ENCODE assay signal across 9 cellular contexts in the genomic region with DNA sequence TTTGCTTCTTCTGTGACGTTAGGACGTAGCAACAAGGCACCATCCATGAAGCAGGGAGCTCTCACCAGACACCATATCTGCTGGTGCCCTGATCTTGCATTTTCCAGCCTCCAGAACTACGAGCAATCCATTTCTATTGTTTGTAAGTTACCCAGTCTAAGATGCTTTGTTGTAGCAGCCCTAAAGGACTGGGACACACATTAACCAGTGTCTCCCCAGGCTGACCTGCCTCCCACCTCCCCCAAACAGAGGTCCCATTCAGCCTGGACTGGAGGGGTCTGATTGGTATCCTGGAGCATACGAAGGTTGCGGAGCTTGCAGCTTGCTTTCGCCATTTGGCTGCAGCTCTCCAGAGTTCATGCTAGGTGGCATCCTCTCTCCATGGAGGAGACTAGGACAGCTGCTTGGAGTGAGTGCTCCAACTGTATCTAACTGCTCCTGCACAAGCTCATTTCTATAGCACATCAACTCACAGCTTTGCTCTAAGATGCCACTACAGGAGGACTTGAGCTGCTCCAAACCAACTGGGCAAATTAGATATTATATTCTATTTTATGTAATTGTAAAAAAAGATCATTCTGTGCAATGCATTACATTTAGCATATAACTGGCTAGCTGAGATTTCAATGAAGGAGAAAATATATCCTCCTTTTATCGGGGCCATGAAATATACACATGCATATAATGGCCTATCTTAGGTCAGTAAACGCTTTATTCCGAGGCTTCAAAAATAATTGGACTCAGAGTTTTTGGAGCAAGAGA. TPM values are rescaled to one million over a fixed set of nuclear protein-coding genes. Genes with fewer than 3 reads are reported as not detected.
DNase-seq lines count a peak whose midpoint lies in the region; ATAC-seq and TF ChIP-seq lines count a peak whose summit lies in the region.
"Had no signal": no experiment of that assay in that cellular context is flagged by ENCODE, and none has a peak within 500 bp of the region (broad histone marks: within the 10 kb centered on the region; RNA-seq: fewer than 3 reads in every experiment).

No MANE protein-coding gene starts in this region.

- H3K27me3 ChIP-seq in foreskin keratinocyte, result no peaks in the 10 kb centered on the region

- H3K4me1 Mint-ChIP-seq in activated T-helper 1 cell treated with anti-CD3 and anti-CD28 coated beads, Interleukin-12 subunit alpha, Interleukin-12 subunit beta, Interleukin-2, Interleukin-4 antibody, amounts not matched to agents 30 ng/mL and 10 ng/mL and 1 ng/mL, durations not matched to agents 14 hours and 24 hours and 36 hours (ENCODE audit: low read depth), result peaks cover 34% of the 10 kb centered on the region

- H3K9me3 Mint-ChIP-seq in activated T-helper 1 cell treated with anti-CD3 and anti-CD28 coated beads, Interleukin-12 subunit alpha, Interleukin-12 subunit beta, Interleukin-2, Interleukin-4 antibody, amounts not matched to agents 30 ng/mL and 10 ng/mL and 1 ng/mL, durations not matched to agents 14 hours and 24 hours and 36 hours, result no peaks in the 10 kb centered on the region

- DNase-seq in NCI-H2081 (lab: John Stamatoyannopoulos, UW) (peak; percentile 17 to 31), NCI-H2081 treated with DMSO at 0.1 percent for 48 hours (lab: John Stamatoyannopoulos, UW) (no peak), NCI-H82 (lab: John Stamatoyannopoulos, UW) (peak; percentile 85), foreskin keratinocyte (peak in 1 of 2 donors; percentile 65), non-pigmented ciliary epithelial cell (ENCODE audit: low read depth) (peak; percentile 76)
- DNase-seq in activated T-helper 1 cell treated with anti-CD3 and anti-CD28 coated beads, Interleukin-12 subunit alpha, Interleukin-12 subunit beta, Interleukin-2, Interleukin-4 antibody, amounts not matched to agents 30 ng/mL and 10 ng/mL and 1 ng/mL, durations not matched to agents 14 hours and 24 hours and 36 hours (ENCODE audit: low spot score), result peak; percentile 48

- peaks cover 2% of the 10 kb centered on the region for H3K27me3 Mint-ChIP-seq in activated T-helper 1 cell treated with anti-CD3 and anti-CD28 coated beads, Interleukin-12 subunit alpha, Interleukin-12 subunit beta, Interleukin-2, Interleukin-4 antibody, amounts not matched to agents 30 ng/mL and 10 ng/mL and 1 ng/mL, durations not matched to agents 14 hours and 24 hours and 36 hours (ENCODE audit: insufficient read depth)

- H3K27ac Mint-ChIP-seq in activated T-helper 1 cell treated with anti-CD3 and anti-CD28 coated beads, Interleukin-12 subunit alpha, Interleukin-12 subunit beta, Interleukin-2, Interleukin-4 antibody, amounts not matched to agents 30 ng/mL and 10 ng/mL and 1 ng/mL, durations not matched to agents 14 hours and 24 hours and 36 hours, result no peak overlapping the region

- no peaks in the 10 kb centered on the region for H3K36me3 Mint-ChIP-seq in activated T-helper 1 cell treated with anti-CD3 and anti-CD28 coated beads, Interleukin-12 subunit alpha, Interleukin-12 subunit beta, Interleukin-2, Interleukin-4 antibody, amounts not matched to agents 30 ng/mL and 10 ng/mL and 1 ng/mL, durations not matched to agents 14 hours and 24 hours and 36 hours (ENCODE audit: low read depth)

- peak; percentile 86 for TF ChIP-seq CTCF in foreskin keratinocyte (conservative IDR thresholded peaks at IDR 0.05)

- ATAC-seq in HG02852 (IDR thresholded peaks at IDR 0.05; ENCODE audit: unreplicated experiment), result peak; percentile 65
- peak; percentile 51 for ATAC-seq in foreskin keratinocyte
- ATAC-seq in GM18505 (IDR thresholded peaks at IDR 0.05; ENCODE audit: unreplicated experiment), result no peak

- intact Hi-C loops in activated T-helper 1 cell treated with anti-CD3 and anti-CD28 coated beads, Interleukin-12 subunit alpha, Interleukin-12 subunit beta, Interleukin-2, Interleukin-4 antibody, amounts not matched to agents 30 ng/mL and 10 ng/mL and 1 ng/mL, durations not matched to agents 14 hours and 24 hours and 36 hours (cut with micrococcal nuclease), result loop anchor here (1.0 to 2.0 kb wide), 5 partner anchors 8 to 290 kb away; a partner anchor contains a TSS

- no peak overlapping the region for H3K27ac ChIP-seq in foreskin keratinocyte
- H3K27ac ChIP-seq: BLaER1 treated with 17β-estradiol and CSF1 and Interleukin-3, amounts not matched to agents 10 nM and 100 nM had no signal

- H3K4me3 Mint-ChIP-seq in activated T-helper 1 cell treated with anti-CD3 and anti-CD28 coated beads, Interleukin-12 subunit alpha, Interleukin-12 subunit beta, Interleukin-2, Interleukin-4 antibody, amounts not matched to agents 30 ng/mL and 10 ng/mL and 1 ng/mL, durations not matched to agents 14 hours and 24 hours and 36 hours, result no peak overlapping the region

- H3K4me1 ChIP-seq in foreskin keratinocyte, result peaks cover 39% of the 10 kb centered on the region

- no peak for TF ChIP-seq POLR2A in GM18505 (IDR thresholded peaks at IDR 0.05; ENCODE audit: borderline replicate concordance, extremely low read depth, insufficient read depth, insufficient read length)

RNA-seq across cellular contexts. Expression of a gene that starts 8.0 kb away (rescaled TPM):
- total RNA-seq in activated T-helper 1 cell treated with anti-CD3 and anti-CD28 coated beads, Interleukin-12 subunit alpha, Interleukin-12 subunit beta, Interleukin-2, Interleukin-4 antibody, amounts not matched to agents 30 ng/mL and 10 ng/mL and 1 ng/mL, durations not matched to agents 14 hours and 24 hours and 36 hours, result 25.3 and 25.8 TPM in 2 replicates
- total RNA-seq in foreskin keratinocyte, result 14.8 and 16.8 TPM in 2 replicates
- polyA plus RNA-seq in foreskin keratinocyte, result 10.4 and 11.5 TPM in 2 replicates

RNA-seq across cellular contexts. Expression of a gene that starts 20.8 kb away (rescaled TPM):
- total RNA-seq in activated T-helper 1 cell treated with anti-CD3 and anti-CD28 coated beads, Interleukin-12 subunit alpha, Interleukin-12 subunit beta, Interleukin-2, Interleukin-4 antibody, amounts not matched to agents 30 ng/mL and 10 ng/mL and 1 ng/mL, durations not matched to agents 14 hours and 24 hours and 36 hours, result 158 and 163 TPM in 2 replicates
- total RNA-seq in foreskin keratinocyte, result 166 and 183 TPM in 2 replicates
- polyA plus RNA-seq in foreskin keratinocyte, result 142 and 187 TPM in 2 replicates

RNA-seq across cellular contexts. Expression of a gene that starts 33.9 kb away (rescaled TPM):
- total RNA-seq in activated T-helper 1 cell treated with anti-CD3 and anti-CD28 coated beads, Interleukin-12 subunit alpha, Interleukin-12 subunit beta, Interleukin-2, Interleukin-4 antibody, amounts not matched to agents 30 ng/mL and 10 ng/mL and 1 ng/mL, durations not matched to agents 14 hours and 24 hours and 36 hours, result 58.2 and 58.7 TPM in 2 replicates
- 29.4 and 36.2 TPM in 2 replicates for total RNA-seq in foreskin keratinocyte
- polyA plus RNA-seq in foreskin keratinocyte, result 28.4 and 40.1 TPM in 2 replicates
